Comparison of ENCODE assay signal across 11 cellular contexts in the genomic region with DNA sequence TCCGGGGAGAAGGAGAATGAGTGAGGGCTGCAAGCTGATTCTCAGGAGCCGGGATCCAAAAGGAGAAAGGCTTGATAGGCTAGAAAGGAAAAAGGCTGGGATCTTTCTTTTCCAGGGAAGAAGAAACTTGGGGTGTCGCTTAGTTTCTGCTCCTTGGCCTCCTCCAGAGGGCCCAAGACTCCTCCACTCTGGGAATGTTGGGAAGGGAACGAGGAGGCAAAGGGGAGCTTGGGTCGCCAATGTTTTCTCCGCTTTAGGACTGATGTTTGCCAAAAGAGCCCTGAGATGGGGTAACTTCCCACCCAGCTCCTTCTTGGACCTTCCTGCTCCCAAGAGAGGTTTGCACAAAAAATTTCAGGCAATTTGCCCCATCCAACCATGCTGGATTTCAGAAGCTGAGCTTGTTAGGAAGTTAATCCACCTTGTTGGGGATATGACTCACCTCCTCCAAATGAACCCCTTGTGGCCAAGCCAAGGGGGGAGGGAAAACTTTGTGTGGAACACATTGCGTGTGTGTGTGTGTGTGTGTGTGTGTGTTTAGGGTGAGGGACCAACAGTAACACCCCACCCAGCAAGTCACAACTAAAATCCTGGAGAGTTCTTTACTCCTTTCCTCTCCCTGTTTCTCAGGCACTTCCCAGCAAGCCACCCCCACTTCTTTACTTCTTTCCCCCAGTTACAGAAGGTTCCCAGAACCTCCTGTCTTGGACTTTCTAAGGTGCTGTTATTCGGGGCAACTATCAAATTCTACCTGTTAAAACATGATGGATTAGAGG. TPM values are rescaled to one million over a fixed set of nuclear protein-coding genes. Genes with fewer than 3 reads are reported as not detected.
DNase-seq lines count a peak whose midpoint lies in the region; ATAC-seq and TF ChIP-seq lines count a peak whose summit lies in the region.
"Had no signal": no experiment of that assay in that cellular context is flagged by ENCODE, and none has a peak within 500 bp of the region (broad histone marks: within the 10 kb centered on the region; RNA-seq: fewer than 3 reads in every experiment).

No MANE protein-coding gene starts in this region.

- peak overlapping the region; percentile 31 for H3K4me3 ChIP-seq in fibroblast of mammary gland (ENCODE audit: control insufficient read depth, low read depth, low read length)
- peak overlapping the region; percentile 32 for H3K4me3 ChIP-seq in rectal smooth muscle tissue (ENCODE audit: low read length)

- H3K36me3 ChIP-seq in rectal smooth muscle tissue (ENCODE audit: control insufficient read depth, insufficient read depth, low read length): no peaks in the 10 kb centered on the region

- TF ChIP-seq POLR2A in erythroblast (IDR thresholded peaks at IDR 0.05; ENCODE audit: low read length): no peak

- no peak for ATAC-seq in HG03139 (IDR thresholded peaks at IDR 0.05; ENCODE audit: unreplicated experiment)
- ATAC-seq: activated CD8-positive, alpha-beta memory T cell treated with anti-CD3 and anti-CD28 coated beads, Interleukin-2, amount 10 ng/mL, durations not matched to agents 7 days and 5 days; CD8-positive, alpha-beta T cell had no signal

- no peak for TF ChIP-seq CTCF in fibroblast of mammary gland (conservative IDR thresholded peaks at IDR 0.05; ENCODE audit: control insufficient read depth, insufficient read depth, low read depth, low read length)

- peak overlapping the region; percentile 82 for H3K27ac ChIP-seq in rectal smooth muscle tissue (ENCODE audit: low read depth, low read length)

- no peak overlapping the region for H3K9ac ChIP-seq in rectal smooth muscle tissue (ENCODE audit: low read length)

- H3K27me3 ChIP-seq in rectal smooth muscle tissue (ENCODE audit: control insufficient read depth, insufficient read depth, low read length): no peaks in the 10 kb centered on the region

- in situ Hi-C loops in Caki2 (cut with HindIII; ENCODE audit: low pct_unique_long_range_greater_than_20kb, low sequenced_read_pairs): no loop called here

- peaks cover 36% of the 10 kb centered on the region for H3K4me1 ChIP-seq in rectal smooth muscle tissue (ENCODE audit: control insufficient read depth, insufficient read depth, low read length)

- peak; percentile 72 for DNase-seq in Caki2 (ENCODE audit: low read depth)
- DNase-seq in RPMI7951 (ENCODE audit: low read depth): peak; percentile 91
- DNase-seq in fibroblast of mammary gland (ENCODE audit: low read depth): peak; percentile 91
- no peak for DNase-seq in T1000 (lab: John Stamatoyannopoulos, UW)
- DNase-seq in erythroblast (lab: John Stamatoyannopoulos, UW): no peak
- DNase-seq in NCI-H128 (lab: John Stamatoyannopoulos, UW; ENCODE audit: unreplicated experiment): no peak
- DNase-seq: activated CD8-positive, alpha-beta memory T cell treated with anti-CD3 and anti-CD28 coated beads, Interleukin-2, amount 10 ng/mL, durations not matched to agents 7 days and 5 days had no signal

RNA-seq across cellular contexts. Expression of gene HOXA2, which starts 8.7 kb away (rescaled TPM):
- total RNA-seq in Caki2 (2014; rRNA removed; shearing (Covaris generic); ENCODE audit: low replicate concordance): 0.30 TPM in 1 of 2 replicates, not detected in the other
- total RNA-seq in RPMI7951 (2014; rRNA removed; shearing (Covaris generic)): 0.84 and 1.1 TPM in 2 replicates
- total RNA-seq: activated CD8-positive, alpha-beta memory T cell treated with anti-CD3 and anti-CD28 coated beads, Interleukin-2, amount 10 ng/mL, durations not matched to agents 7 days and 5 days; CD8-positive, alpha-beta T cell had no signal

RNA-seq across cellular contexts. Expression of gene HOXA1, which starts 15.4 kb away (rescaled TPM):
- 0.38 and 3.9 TPM in 2 replicates for total RNA-seq in Caki2 (2014; rRNA removed; shearing (Covaris generic); ENCODE audit: low replicate concordance)
- 6.2 and 7.3 TPM in 2 replicates for total RNA-seq in RPMI7951 (2014; rRNA removed; shearing (Covaris generic))

RNA-seq across cellular contexts. Expression of gene HOXA4, which starts 19.4 kb away (rescaled TPM):
- 5.6 and 10.3 TPM in 2 replicates for total RNA-seq in Caki2 (2014; rRNA removed; shearing (Covaris generic); ENCODE audit: low replicate concordance)
- total RNA-seq in RPMI7951 (2014; rRNA removed; shearing (Covaris generic)): 4.3 and 9.7 TPM in 2 replicates
- total RNA-seq: activated CD8-positive, alpha-beta memory T cell treated with anti-CD3 and anti-CD28 coated beads, Interleukin-2, amount 10 ng/mL, durations not matched to agents 7 days and 5 days; mononuclear cell had no signal

RNA-seq across cellular contexts. Expression of gene HOXA5, which starts 32.3 kb away (rescaled TPM):
- total RNA-seq in Caki2 (2014; rRNA removed; shearing (Covaris generic); ENCODE audit: low replicate concordance): 53.0 and 130 TPM in 2 replicates
- total RNA-seq in RPMI7951 (2014; rRNA removed; shearing (Covaris generic)): 4.7 and 5.6 TPM in 2 replicates
- total RNA-seq: activated CD8-positive, alpha-beta memory T cell treated with anti-CD3 and anti-CD28 coated beads, Interleukin-2, amount 10 ng/mL, durations not matched to agents 7 days and 5 days had no signal

RNA-seq across cellular contexts. Expression of gene HOXA6, which starts 36.4 kb away (rescaled TPM):
- total RNA-seq in Caki2 (2014; rRNA removed; shearing (Covaris generic); ENCODE audit: low replicate concordance): 0.96 and 1.2 TPM in 2 replicates
- total RNA-seq in RPMI7951 (2014; rRNA removed; shearing (Covaris generic)): 1.8 and 7.2 TPM in 2 replicates
- total RNA-seq: activated CD8-positive, alpha-beta memory T cell treated with anti-CD3 and anti-CD28 coated beads, Interleukin-2, amount 10 ng/mL, durations not matched to agents 7 days and 5 days; CD8-positive, alpha-beta T cell; mononuclear cell had no signal

Comparison
In these comparisons a context has a peak if more than half of its experiments do, and no peak if none do; other contexts are left out.
1. DNase-seq: peak in Caki2 (single experiment), RPMI7951 (single experiment) and fibroblast of mammary gland (single experiment); none in T1000 (single experiment), erythroblast (0 of 2) and NCI-H128 (single experiment).